In genomic region chr5:78893959-78894676, GRCh38 we compare ENCODE assay signal across 20 cellular contexts.
A peak's percentile ranks its signal among the peaks of the same experiment; 100 is the strongest.
DNase-seq lines count a peak whose midpoint lies in the region; ATAC-seq, FAIRE-seq and TF ChIP-seq lines count a peak whose summit lies in the region.
"Had no signal": no experiment of that assay in that cellular context is flagged by ENCODE, and none has a peak within 500 bp of the region (broad histone marks: within the 10 kb centered on the region; RNA-seq: fewer than 3 reads in every experiment).

No MANE protein-coding gene starts in this region.

- POLR2A ChIA-PET in GM10248 (lab: Yijun Ruan, JAX) = no interaction called here

- peak; percentile 67 for ATAC-seq in GM21390 (IDR thresholded peaks at IDR 0.05; ENCODE audit: unreplicated experiment)
- ATAC-seq in HG02981 (IDR thresholded peaks at IDR 0.05; ENCODE audit: unreplicated experiment) = no peak
- no peak for ATAC-seq in HG03432 (IDR thresholded peaks at IDR 0.05; ENCODE audit: unreplicated experiment)
- ATAC-seq: natural killer cell had no signal

- no peaks in the 10 kb centered on the region for H3K36me3 ChIP-seq in kidney (ENCODE audit: control insufficient read depth in 1 of 2, insufficient read depth in 2 of 2, low read length in 2 of 2)
- H3K36me3 ChIP-seq: cardiac muscle cell, prostate gland, thoracic aorta had no signal

- H3K4me3 ChIP-seq in kidney (ENCODE audit: low read length in 2 of 2) = no peak overlapping the region
- H3K4me3 ChIP-seq: cardiac muscle cell, prostate gland, smooth muscle cell, thoracic aorta had no signal

- no peak overlapping the region for H3K9ac ChIP-seq in kidney (ENCODE audit: low read length in 2 of 2)

- TF ChIP-seq CTCF in GM10248 (IDR thresholded peaks at IDR 0.05; ENCODE audit: control extremely low read depth, extremely low read depth, low read depth, missing control alignments) (no peak), kidney (IDR thresholded peaks at IDR 0.05; ENCODE audit: borderline replicate concordance, extremely low read depth, insufficient read depth) (no peak)

- CTCF ChIA-PET in GM10248 (lab: Yijun Ruan, JAX) = interaction anchor here (1.9 kb wide), 1 partner anchor 8 kb away, joined by 4 read pairs; no protein-coding TSS in a partner anchor

- intact Hi-C loops in kidney (cut with DNase I) = no loop called here

- peaks cover 0 to 7% of the 10 kb centered on the region in 2 donors for H3K9me3 ChIP-seq in kidney (ENCODE audit: control insufficient read depth in 1 of 2, low read length in 2 of 2)
- H3K9me3 ChIP-seq: prostate gland had no signal

- DNase-seq in GM10248 (ENCODE audit: extremely low spot score) = peak; percentile 53
- peak; percentile 66 for DNase-seq in MV-4-11 (lab: John Stamatoyannopoulos, UW)
- DNase-seq in globus pallidus (ENCODE audit: low spot score) = peak; percentile 25
- DNase-seq in kidney = no peak
- DNase-seq in foreskin melanocyte = no peak
- DNase-seq: activated B cell treated with CpG ODN at 0.5 μM for 24 hours; CD4-positive, alpha-beta memory T cell; effector CD8-positive, alpha-beta T cell; head of caudate nucleus; immature natural killer cell; natural killer cell; NCI-H2081 treated with DMSO at 0.1 percent for 48 hours; NCI-H748 treated with DMSO at 0.1 percent for 48 hours had no signal

- H3K27ac ChIP-seq in kidney (ENCODE audit: low read depth in 2 of 2, low read length in 2 of 2) = no peak overlapping the region
- H3K27ac ChIP-seq: cardiac muscle cell, prostate gland, thoracic aorta had no signal

- no peak for FAIRE-seq in kidney (lab: Jason Lieb, UNC)

- H3K4me1 ChIP-seq in kidney (ENCODE audit: control insufficient read depth in 1 of 2, insufficient read depth in 1 of 2, low read depth in 1 of 2, low read length in 2 of 2) = peaks cover 0 to 9% of the 10 kb centered on the region in 2 donors
- H3K4me1 ChIP-seq: prostate gland had no signal

Comparison
In these comparisons a context has a peak if more than half of its experiments do, and no peak if none do; other contexts are left out.
1. DNase-seq: peak in GM10248 (single experiment), MV-4-11 (single experiment) and globus pallidus (single experiment); none in kidney (single experiment) and foreskin melanocyte (single experiment).